9 cellular contexts compared by ENCODE assay signal in the genomic region with DNA sequence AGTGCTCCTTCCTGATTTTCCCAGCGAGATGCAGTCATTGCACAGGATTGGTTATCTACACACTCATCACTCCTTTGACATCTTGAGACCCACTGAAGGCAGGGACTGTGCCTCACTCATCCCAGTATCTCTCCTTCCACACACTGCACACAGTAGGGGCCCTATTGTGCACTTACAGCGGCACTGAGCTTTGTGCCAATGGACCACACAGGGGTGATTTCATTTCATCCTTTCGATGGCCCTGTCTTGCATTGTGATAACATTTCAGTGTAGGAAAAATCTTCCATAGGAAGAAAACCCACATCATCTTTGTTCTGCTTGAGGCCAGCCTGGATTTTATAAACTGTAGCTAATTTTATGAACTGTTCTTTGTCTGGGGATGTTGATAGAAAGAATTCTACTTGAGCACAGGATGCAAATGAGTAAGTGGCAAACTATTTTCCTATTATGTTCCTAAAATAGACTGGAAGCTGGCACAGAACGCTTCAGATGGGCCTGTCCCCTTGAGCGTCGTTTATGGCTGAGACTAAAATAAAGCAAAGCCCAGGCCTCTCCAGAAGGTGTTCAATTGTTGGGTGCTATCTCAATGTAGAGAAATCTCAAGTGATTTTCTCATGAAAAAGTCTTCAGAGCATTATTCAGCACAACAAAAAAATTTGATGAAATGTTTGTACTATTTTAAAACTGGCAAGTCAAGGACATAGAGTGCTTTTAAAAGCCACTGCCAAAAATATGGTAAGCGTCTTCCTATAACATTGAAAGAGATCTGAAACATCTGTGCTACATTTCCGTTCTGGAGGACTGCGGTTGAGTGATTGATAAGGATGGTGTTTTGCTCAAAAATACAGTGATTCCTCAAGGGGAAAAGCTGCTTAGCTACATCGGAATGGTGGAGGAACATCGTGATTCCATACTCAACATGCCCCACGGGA. TPM values are rescaled to one million over a fixed set of nuclear protein-coding genes. Genes with fewer than 3 reads are reported as not detected.
DNase-seq lines count a peak whose midpoint lies in the region; TF ChIP-seq lines count a peak whose summit lies in the region.
"Had no signal": no experiment of that assay in that cellular context is flagged by ENCODE, and none has a peak within 500 bp of the region (broad histone marks: within the 10 kb centered on the region; RNA-seq: fewer than 3 reads in every experiment).

No MANE protein-coding gene starts in this region.

- H3K36me3 ChIP-seq in CD8-positive, alpha-beta memory T cell (ENCODE audit: insufficient read depth, low read length), result no peaks in the 10 kb centered on the region
- H3K36me3 ChIP-seq in SJCRH30 (no peaks in the 10 kb centered on the region), fibroblast of lung (ENCODE audit: control insufficient read depth, insufficient read depth, low read length) (no peaks in the 10 kb centered on the region), parathyroid adenoma (ENCODE audit: control insufficient read depth, insufficient read depth, low read length) (no peaks in the 10 kb centered on the region)

- TF ChIP-seq CTCF in fibroblast of lung (conservative IDR thresholded peaks at IDR 0.05 in 1 of 2, IDR thresholded peaks at IDR 0.05 in 1 of 2; ENCODE audit: low read depth in 1 of 2, low read length in 2 of 2), result no peak
- no peak for TF ChIP-seq CTCF in parathyroid adenoma (IDR thresholded peaks at IDR 0.05)

- H3K4me3 Mint-ChIP-seq in CD8-positive, alpha-beta memory T cell, result peak overlapping the region in 4 of 7 donors; percentile 13 to 61 (median 36)

- no peaks in the 10 kb centered on the region for H3K27me3 ChIP-seq in CD8-positive, alpha-beta memory T cell (ENCODE audit: insufficient read depth, low read length, poor library complexity, severe bottlenecking)
- no peaks in the 10 kb centered on the region for H3K27me3 ChIP-seq in SJCRH30
- no peaks in the 10 kb centered on the region for H3K27me3 ChIP-seq in fibroblast of lung (ENCODE audit: control insufficient read depth, insufficient read depth, low read length)
- H3K27me3 ChIP-seq in parathyroid adenoma (ENCODE audit: control insufficient read depth, insufficient read depth, low read length), result no peaks in the 10 kb centered on the region

- H3K4me1 Mint-ChIP-seq in CD8-positive, alpha-beta memory T cell, result peaks cover 12 to 17% (median 15%) of the 10 kb centered on the region in 3 donors

- POLR2A ChIA-PET in CD8-positive, alpha-beta memory T cell (lab: Charles Lee), result no interaction called here

- H3K27ac ChIP-seq in CD8-positive, alpha-beta memory T cell (ENCODE audit: low read depth, low read length), result no peak overlapping the region
- H3K27ac ChIP-seq in SJCRH30, result peak overlapping the region; percentile 90
- peak overlapping the region; percentile 89 for H3K27ac ChIP-seq in fibroblast of lung (ENCODE audit: insufficient read depth, low read length)
- peak overlapping the region; percentile 20 for H3K27ac ChIP-seq in parathyroid adenoma

- no peaks in the 10 kb centered on the region for H4K20me1 ChIP-seq in fibroblast of lung (ENCODE audit: control insufficient read depth, extremely low read depth, insufficient read depth, low read length)

- H3K4me1 ChIP-seq in CD8-positive, alpha-beta memory T cell (ENCODE audit: insufficient read depth, low read length), result peaks cover 19% of the 10 kb centered on the region
- H3K4me1 ChIP-seq in SJCRH30, result peaks cover 64% of the 10 kb centered on the region
- peaks cover 21% of the 10 kb centered on the region for H3K4me1 ChIP-seq in fibroblast of lung (ENCODE audit: control insufficient read depth, extremely low read depth, insufficient read depth, low read length)
- H3K4me1 ChIP-seq in parathyroid adenoma, result peaks cover 8% of the 10 kb centered on the region

- H3K9ac ChIP-seq in fibroblast of lung (ENCODE audit: insufficient read depth, low read length), result peak overlapping the region; percentile 25
- no peak overlapping the region for H3K9ac ChIP-seq in parathyroid adenoma

- H3K4me2 ChIP-seq in fibroblast of lung (ENCODE audit: extremely low read depth, insufficient read depth, low read length) (peak overlapping the region; percentile 36), parathyroid adenoma (ENCODE audit: low read length) (no peak overlapping the region)

- H3K36me3 Mint-ChIP-seq in CD8-positive, alpha-beta memory T cell, result no peaks in the 10 kb centered on the region

- H3K4me3 ChIP-seq in CD8-positive, alpha-beta memory T cell (ENCODE audit: low read length), result no peak overlapping the region
- H3K4me3 ChIP-seq in SJCRH30, result peak overlapping the region; percentile 15
- H3K4me3 ChIP-seq in fibroblast of lung (replicated peaks in 1 of 4; ENCODE audit: control extremely low read depth in 1 of 4, insufficient read depth in 1 of 4, low read depth in 3 of 4, low read length in 4 of 4), result no peak overlapping the region
- no peak overlapping the region for H3K4me3 ChIP-seq in parathyroid adenoma (ENCODE audit: low read depth, low read length)

- H2AFZ ChIP-seq in fibroblast of lung (ENCODE audit: low read length), result peak overlapping the region; percentile 42
- no peak overlapping the region for H2AFZ ChIP-seq in parathyroid adenoma

- CTCF ChIA-PET in CD8-positive, alpha-beta memory T cell (lab: Charles Lee), result interaction anchor here (1.0 kb wide), 1 partner anchor 195 kb away, joined by 3 read pairs; no protein-coding TSS in a partner anchor

- H3K27ac Mint-ChIP-seq in CD8-positive, alpha-beta memory T cell, result peak overlapping the region in 5 of 8 donors; percentile 2 to 71 (median 47)

- H3K9me3 ChIP-seq in CD8-positive, alpha-beta memory T cell (ENCODE audit: low read length), result no peaks in the 10 kb centered on the region
- no peaks in the 10 kb centered on the region for H3K9me3 ChIP-seq in SJCRH30 (replicated peaks)
- H3K9me3 ChIP-seq in fibroblast of lung (ENCODE audit: control insufficient read depth, insufficient read depth, low read depth, low read length), result no peaks in the 10 kb centered on the region
- H3K9me3 ChIP-seq in parathyroid adenoma (ENCODE audit: control insufficient read depth, low read length), result no peaks in the 10 kb centered on the region

- H3K27me3 Mint-ChIP-seq in CD8-positive, alpha-beta memory T cell, result peaks cover 5 to 13% of the 10 kb centered on the region in 2 donors

- no peaks in the 10 kb centered on the region for H3K9me3 Mint-ChIP-seq in CD8-positive, alpha-beta memory T cell

- peak in 1 of 5 donors; percentile 53 for DNase-seq in CD8-positive, alpha-beta memory T cell
- DNase-seq in SJCRH30 (peak in 1 of 2 experiments; percentile 53), fibroblast of lung (ENCODE audit: low read depth in 2 of 2) (peak; percentile 83 to 94), NCI-H1105 (lab: John Stamatoyannopoulos, UW) (no peak), NCI-H1105 treated with DMSO at 0.1 percent for 48 hours (lab: John Stamatoyannopoulos, UW) (no peak), DMS79 treated with DMSO at 0.1 percent for 48 hours (lab: John Stamatoyannopoulos, UW) (no peak), NCI-H1417 treated with DMSO at 0.1 percent for 48 hours (lab: John Stamatoyannopoulos, UW) (no peak)
- DNase-seq: stimulated activated CD4-positive, alpha-beta T cell treated with anti-CD3 and anti-CD28 coated beads, Interleukin-12 subunit alpha, Interleukin-12 subunit beta, amount 100 ng/mL, for 4 hours had no signal

- H3K79me2 ChIP-seq in fibroblast of lung (ENCODE audit: control insufficient read depth, insufficient read depth, low read length) (no peaks in the 10 kb centered on the region), parathyroid adenoma (no peaks in the 10 kb centered on the region)

RNA-seq across cellular contexts. Expression of a gene that starts 10.7 kb away (rescaled TPM):
- total RNA-seq in CD8-positive, alpha-beta memory T cell, result 100 to 1,000 TPM; 188 to 192 TPM
- 128 TPM for polyA plus RNA-seq in CD8-positive, alpha-beta memory T cell
- total RNA-seq in SJCRH30 (2014; rRNA removed; shearing (Covaris generic)), result 53.3 and 61.5 TPM in 2 replicates
- total RNA-seq in fibroblast of lung, result 37.0 and 58.1 TPM in 2 replicates
- 85.9 and 113 TPM in 2 replicates for polyA plus RNA-seq in fibroblast of lung
- 74.2 and 102 TPM in 2 replicates for polyA plus RNA-seq in fibroblast of lung (2012)
- 9.6 and 10.0 TPM in 2 replicates for polyA minus RNA-seq in fibroblast of lung (ENCODE audit: low replicate concordance)

RNA-seq across cellular contexts. Expression of a gene that starts 26.1 kb away (rescaled TPM):
- total RNA-seq in CD8-positive, alpha-beta memory T cell, result not detected
- polyA plus RNA-seq in CD8-positive, alpha-beta memory T cell, result not detected
- total RNA-seq in SJCRH30 (2014; rRNA removed; shearing (Covaris generic)), result 3.4 and 3.6 TPM in 2 replicates
- total RNA-seq in fibroblast of lung, result 0.17 and 0.26 TPM in 2 replicates
- 0.09 and 0.22 TPM in 2 replicates for polyA plus RNA-seq in fibroblast of lung
- 0.28 and 0.44 TPM in 2 replicates for polyA plus RNA-seq in fibroblast of lung (2012)
- polyA minus RNA-seq in fibroblast of lung (ENCODE audit: low replicate concordance), result 0.78 and 1.1 TPM in 2 replicates

RNA-seq across cellular contexts. Expression of a gene that starts 50.3 kb away (rescaled TPM):
- not detected for total RNA-seq in CD8-positive, alpha-beta memory T cell
- polyA plus RNA-seq in CD8-positive, alpha-beta memory T cell, result not detected
- not detected in 2 replicates for total RNA-seq in SJCRH30 (2014; rRNA removed; shearing (Covaris generic))
- total RNA-seq in fibroblast of lung, result not detected in 2 replicates
- polyA plus RNA-seq in fibroblast of lung, result not detected in 2 replicates
- polyA plus RNA-seq in fibroblast of lung (2012), result not detected in 2 replicates
- polyA minus RNA-seq in fibroblast of lung (ENCODE audit: low replicate concordance), result not detected in 2 replicates

Comparison
In these comparisons a context has a peak if more than half of its experiments do, and no peak if none do; other contexts are left out.
1. DNase-seq: peak in fibroblast of lung (2 of 2); none in NCI-H1105 (single experiment), NCI-H1105 treated with DMSO at 0.1 percent for 48 hours (single experiment), DMS79 treated with DMSO at 0.1 percent for 48 hours (single experiment) and NCI-H1417 treated with DMSO at 0.1 percent for 48 hours (single experiment).